In the genomic region with DNA sequence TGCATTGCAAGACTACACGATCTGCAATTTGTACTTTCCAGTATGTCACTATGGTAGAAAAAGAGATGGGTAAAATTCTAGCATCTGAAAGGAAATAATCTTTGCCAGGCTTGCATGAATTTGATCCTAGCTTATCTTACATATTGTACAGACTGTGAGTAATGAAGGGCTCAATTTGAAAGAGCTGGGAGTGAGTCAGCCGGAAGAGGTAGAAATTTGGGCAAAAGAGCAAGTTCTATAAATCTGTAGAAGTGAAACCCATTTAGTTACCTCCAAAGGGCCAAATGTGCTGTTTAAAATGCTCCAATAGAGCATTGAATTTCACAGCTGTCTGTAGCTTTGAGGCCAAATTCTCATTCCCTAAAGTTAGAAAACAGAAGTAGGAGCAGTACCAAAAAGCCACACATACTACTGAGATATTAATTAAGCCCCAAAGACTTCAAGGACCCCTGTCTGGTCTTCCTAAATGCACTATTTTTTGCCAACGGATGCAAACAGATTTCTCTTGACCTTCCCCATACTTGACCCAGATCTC, we compare ENCODE assay signal across 24 cellular contexts.
DNase-seq lines count a peak whose midpoint lies in the region; ATAC-seq and TF ChIP-seq lines count a peak whose summit lies in the region.
"Had no signal": no experiment of that assay in that cellular context is flagged by ENCODE, and none has a peak within 500 bp of the region (broad histone marks: within the 10 kb centered on the region; RNA-seq: fewer than 3 reads in every experiment).

No MANE protein-coding gene starts in this region.

- WGBS in psoas muscle, 3 donors, result 12 to 17% (median 12%) methylated on average over 3 of the region's 3 CpGs

- H3K4me3 ChIP-seq in left ventricle myocardium inferior (no peak overlapping the region), psoas muscle (no peak overlapping the region)
- H3K4me3 ChIP-seq: colonic mucosa, right lobe of liver had no signal

- no peaks in the 10 kb centered on the region for H3K9me3 ChIP-seq in left ventricle myocardium inferior (replicated peaks)
- H3K9me3 ChIP-seq in psoas muscle, result no peaks in the 10 kb centered on the region
- H3K9me3 ChIP-seq: colonic mucosa, right lobe of liver had no signal

- DNase-seq in HCEC 1CT (peak; percentile 66), RPMI7951 (ENCODE audit: low read depth) (peak; percentile 12), left ventricle myocardium inferior (no peak), stromal cell of bone marrow (ENCODE audit: low read depth) (peak; percentile 12), psoas muscle (no peak), SHP77 treated with DMSO at 0.1 percent for 48 hours (lab: John Stamatoyannopoulos, UW) (no peak), HK-2 (ENCODE audit: unreplicated experiment) (no peak)
- DNase-seq: activated CD4-positive, alpha-beta T cell treated with anti-CD3 and anti-CD28 coated beads, Interleukin-2, amount 10 ng/mL, durations not matched to agents 7 days and 5 days; activated CD8-positive, alpha-beta memory T cell treated with anti-CD3 and anti-CD28 coated beads, Interleukin-2, amount 10 ng/mL, durations not matched to agents 7 days and 5 days; CD4-positive, alpha-beta memory T cell; colonic mucosa; DMS53; effector memory CD8-positive, alpha-beta T cell; GF-D8; kidney glomerular epithelial cell; mammary epithelial cell; NCI-H1694 treated with DMSO at 0.1 percent for 48 hours; NCI-H2227 treated with DMSO at 0.1 percent for 48 hours; NCI-H774; nucleus accumbens; right lobe of liver; T-helper 17 cell had no signal

- H3K4me1 ChIP-seq in left ventricle myocardium inferior, result peaks cover 19% of the 10 kb centered on the region
- H3K4me1 ChIP-seq in psoas muscle, result no peaks in the 10 kb centered on the region
- H3K4me1 ChIP-seq: colonic mucosa, right lobe of liver had no signal

- no peak for ATAC-seq in psoas muscle
- ATAC-seq: activated CD8-positive, alpha-beta memory T cell treated with anti-CD3 and anti-CD28 coated beads, Interleukin-2, amount 10 ng/mL, durations not matched to agents 7 days and 5 days; effector memory CD8-positive, alpha-beta T cell; esophagus mucosa; right lobe of liver; T-helper 17 cell had no signal

- intact Hi-C loops in left ventricle myocardium inferior (cut with micrococcal nuclease) (no loop called here), psoas muscle (cut with DNase I) (no loop called here)

- TF ChIP-seq CTCF in left ventricle myocardium inferior (IDR thresholded peaks at IDR 0.05; ENCODE audit: borderline replicate concordance) (no peak), psoas muscle (IDR thresholded peaks at IDR 0.05) (no peak)

- no peaks in the 10 kb centered on the region for H3K27me3 ChIP-seq in left ventricle myocardium inferior (ENCODE audit: low read depth)
- H3K27me3 ChIP-seq in psoas muscle (ENCODE audit: insufficient read depth in 3 of 3, low read length in 2 of 3), result no peaks in the 10 kb centered on the region
- H3K27me3 ChIP-seq: colonic mucosa, right lobe of liver had no signal

- H3K36me3 ChIP-seq in left ventricle myocardium inferior (no peaks in the 10 kb centered on the region), psoas muscle (ENCODE audit: insufficient read depth in 1 of 2, low read depth in 1 of 2) (no peaks in the 10 kb centered on the region)
- H3K36me3 ChIP-seq: colonic mucosa, right lobe of liver had no signal

- H3K27ac ChIP-seq in left ventricle myocardium inferior (replicated peaks), result peak overlapping the region; percentile 68
- no peak overlapping the region for H3K27ac ChIP-seq in psoas muscle
- H3K27ac ChIP-seq: colonic mucosa, KMS-11, right lobe of liver had no signal

Comparison
In these comparisons a context has a peak if more than half of its experiments do, and no peak if none do; other contexts are left out.
1. DNase-seq: peak in HCEC 1CT (single experiment), RPMI7951 (single experiment) and stromal cell of bone marrow (single experiment); none in left ventricle myocardium inferior (single experiment), psoas muscle (0 of 2), SHP77 treated with DMSO at 0.1 percent for 48 hours (single experiment) and HK-2 (single experiment).